ENCODE assay signal across 8 cellular contexts in the genomic region with DNA sequence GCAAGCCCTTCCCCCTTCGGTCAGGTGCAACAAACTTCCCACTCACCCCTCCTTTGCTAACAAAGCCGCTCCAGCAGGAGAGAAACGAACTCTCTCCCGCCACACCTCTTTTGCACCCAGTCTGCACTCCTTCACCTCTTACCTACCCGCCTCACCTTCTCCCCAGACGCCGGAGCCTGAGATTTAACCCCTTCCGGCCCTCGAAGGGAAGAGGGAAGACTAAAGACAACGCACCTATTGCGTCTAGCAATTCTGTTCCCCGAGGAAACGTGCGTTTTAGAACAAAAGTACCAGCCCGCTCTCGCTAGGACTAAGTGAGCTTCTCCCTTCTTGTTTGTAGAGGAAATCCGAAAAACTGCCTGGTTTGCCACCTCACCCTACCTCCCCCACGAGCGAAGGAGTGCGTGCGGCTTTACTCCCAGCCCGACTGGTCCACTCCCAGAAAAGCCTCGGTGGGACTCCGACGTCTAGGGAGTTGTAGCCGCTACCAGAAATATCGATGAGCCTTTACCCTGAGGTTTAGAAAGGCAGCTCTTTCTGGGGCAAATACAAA. TPM values are rescaled to one million over a fixed set of nuclear protein-coding genes. Genes with fewer than 3 reads are reported as not detected.
DNase-seq lines count a peak whose midpoint lies in the region; ATAC-seq and TF ChIP-seq lines count a peak whose summit lies in the region.

No MANE protein-coding gene starts in this region.

- no peak for TF ChIP-seq CTCF in RWPE2 (IDR thresholded peaks at IDR 0.05; ENCODE audit: poor library complexity, severe bottlenecking)

- H3K9ac ChIP-seq in subcutaneous abdominal adipose tissue (ENCODE audit: low read length in 5 of 5) = peak overlapping the region; percentile 95 to 99 (median 97)

- H3K27me3 ChIP-seq in RWPE2 (ENCODE audit: insufficient read depth, poor library complexity, severe bottlenecking) (no peaks in the 10 kb centered on the region), neuron (ENCODE audit: insufficient read depth, low read length) (no peaks in the 10 kb centered on the region), subcutaneous abdominal adipose tissue (ENCODE audit: control insufficient read depth in 5 of 5, insufficient read depth in 4 of 5, low read length in 5 of 5) (no peaks in the 10 kb centered on the region)

- peak overlapping the region; percentile 91 for H2AFZ ChIP-seq in neuron (ENCODE audit: low read depth, low read length)

- DNase-seq in ELF-1 (ENCODE audit: low read depth, low spot score) (peak; percentile 90), GOT3 (lab: John Stamatoyannopoulos, UW) (peak; percentile 45), LHCN-M2 (ENCODE audit: low read depth) (peak; percentile 69), RWPE2 (ENCODE audit: low spot score) (peak; percentile 78), activated gamma-delta T cell (lab: John Stamatoyannopoulos, UW) (peak; percentile 12), foreskin melanocyte (peak; percentile 85)

- H3K36me3 ChIP-seq in RWPE2 (ENCODE audit: low read depth) = peaks cover 18% of the 10 kb centered on the region
- H3K36me3 ChIP-seq in neuron (ENCODE audit: insufficient read depth, low read length) = peaks cover 6% of the 10 kb centered on the region
- H3K36me3 ChIP-seq in subcutaneous abdominal adipose tissue (ENCODE audit: control insufficient read depth in 5 of 5, insufficient read depth in 5 of 5, low read length in 5 of 5) = peaks cover 0 to 4% (median 0%) of the 10 kb centered on the region in 5 donors

- no peaks in the 10 kb centered on the region for H3K9me3 ChIP-seq in RWPE2 (ENCODE audit: severe bottlenecking)
- peaks cover 6% of the 10 kb centered on the region for H3K9me3 ChIP-seq in neuron (ENCODE audit: low read length)
- no peaks in the 10 kb centered on the region for H3K9me3 ChIP-seq in subcutaneous abdominal adipose tissue (ENCODE audit: control insufficient read depth in 5 of 5, low read length in 5 of 5)

- H3K4me1 ChIP-seq in RWPE2 (ENCODE audit: insufficient read depth, poor library complexity, severe bottlenecking) (peaks cover 23% of the 10 kb centered on the region), neuron (ENCODE audit: insufficient read depth, low read length) (peaks cover 18% of the 10 kb centered on the region), subcutaneous abdominal adipose tissue (ENCODE audit: control insufficient read depth in 5 of 5, insufficient read depth in 5 of 5, low read length in 5 of 5) (peaks cover 0 to 38% (median 31%) of the 10 kb centered on the region in 5 donors)

- peak overlapping the region; percentile 91 for H3K27ac ChIP-seq in RWPE2 (ENCODE audit: poor library complexity, severe bottlenecking)
- peak overlapping the region; percentile 88 for H3K27ac ChIP-seq in subcutaneous abdominal adipose tissue (ENCODE audit: low read depth, low read length)

- ATAC-seq in RWPE2 (ENCODE audit: low read depth) = peak; percentile 72

- peak overlapping the region; percentile 51 for H3K4me3 ChIP-seq in RWPE2 (ENCODE audit: severe bottlenecking)
- H3K4me3 ChIP-seq in neuron (ENCODE audit: low read length) = peak overlapping the region; percentile 94
- peak overlapping the region; percentile 94 to 100 (median 100) for H3K4me3 ChIP-seq in subcutaneous abdominal adipose tissue (ENCODE audit: low read depth in 1 of 5, low read length in 5 of 5)

RNA-seq across cellular contexts. Expression of a gene that starts 0.4 kb away (rescaled TPM):
- 42.2 and 46.8 TPM in 2 replicates for total RNA-seq in LHCN-M2 (2014; rRNA removed)
- polyA plus RNA-seq in LHCN-M2 (2012) = 6.4 TPM

RNA-seq across cellular contexts. Expression of a gene that starts 1.0 kb away (rescaled TPM):
- total RNA-seq in LHCN-M2 (2014; rRNA removed) = 4.1 and 5.2 TPM in 2 replicates
- polyA plus RNA-seq in LHCN-M2 (2012) = 1.7 TPM

RNA-seq across cellular contexts. Expression of a gene that starts 48.6 kb away (rescaled TPM):
- 16.3 and 16.8 TPM in 2 replicates for total RNA-seq in LHCN-M2 (2014; rRNA removed)
- 4.7 TPM for polyA plus RNA-seq in LHCN-M2 (2012)

Comparison
In these comparisons a context has a peak if more than half of its experiments do, and no peak if none do; other contexts are left out.
1. Peak in every context shown above with its lines: DNase-seq, ATAC-seq, H3K4me3 ChIP-seq and H3K27ac ChIP-seq.
2. DNase-seq: peak in every context shown above with its lines; median percentile 90 in ELF-1; 85 in foreskin melanocyte; 78 in RWPE2; 69 in LHCN-M2; 45 in GOT3; 12 in activated gamma-delta T cell.